ENCODE assay signal across 15 cellular contexts in the genomic region with DNA sequence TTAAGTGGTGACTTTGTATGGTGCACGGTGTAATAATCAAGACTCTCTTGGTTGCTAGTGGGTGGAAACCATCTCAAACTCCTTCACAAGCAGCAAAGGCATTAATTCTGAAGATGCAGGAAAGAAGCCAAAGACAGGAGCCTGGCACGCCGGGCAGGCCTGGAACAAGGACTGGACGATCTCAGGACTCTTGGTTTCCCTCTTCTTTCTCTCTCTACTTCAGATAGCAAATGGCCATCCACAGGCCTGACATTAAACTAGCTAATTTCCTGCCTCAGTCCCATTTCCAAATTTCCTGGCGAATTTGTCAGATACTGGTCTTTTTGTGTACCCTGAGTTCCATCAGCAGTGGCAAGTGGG. TPM values are rescaled to one million over a fixed set of nuclear protein-coding genes. Genes with fewer than 3 reads are reported as not detected.
A peak's percentile ranks its signal among the peaks of the same experiment; 100 is the strongest.
DNase-seq lines count a peak whose midpoint lies in the region; ATAC-seq and TF ChIP-seq lines count a peak whose summit lies in the region.
"Had no signal": no experiment of that assay in that cellular context is flagged by ENCODE, and none has a peak within 500 bp of the region (broad histone marks: within the 10 kb centered on the region; RNA-seq: fewer than 3 reads in every experiment).

No MANE protein-coding gene starts in this region.

- no peak overlapping the region for H3K9ac ChIP-seq in HCT116 (ENCODE audit: low read length)
- H3K9ac ChIP-seq: BLaER1 treated with 17β-estradiol and CSF1 and Interleukin-3, amounts not matched to agents 10 nM and 100 nM had no signal

- no peak for TF ChIP-seq RAD21 in HCT116 (IDR thresholded peaks at IDR 0.05; ENCODE audit: low read depth)

- H3K4me1 Mint-ChIP-seq in CD4-positive, alpha-beta memory T cell: peaks cover 0 to 12% (median 3%) of the 10 kb centered on the region in 4 donors
- H3K4me1 Mint-ChIP-seq in chondrocyte (ENCODE audit: low read depth): peaks cover 21% of the 10 kb centered on the region
- H3K4me1 Mint-ChIP-seq in naive thymus-derived CD8-positive, alpha-beta T cell: peaks cover 0 to 14% (median 7%) of the 10 kb centered on the region in 4 donors

- H3K27ac Mint-ChIP-seq in CD4-positive, alpha-beta memory T cell: peak overlapping the region in 1 of 7 donors; percentile 36
- H3K27ac Mint-ChIP-seq in chondrocyte (ENCODE audit: unreplicated experiment): peak overlapping the region; percentile 78
- H3K27ac Mint-ChIP-seq in naive thymus-derived CD8-positive, alpha-beta T cell: peak overlapping the region in 5 of 10 donors; percentile 12 to 69 (median 34)

- POLR2A ChIA-PET in CD4-positive, alpha-beta memory T cell (lab: Charles Lee; ENCODE audit: partially characterized antibody): interaction anchor here (1.0 to 2.6 kb wide), 3 partner anchors 32 to 98 kb away, joined by 5 to 10 read pairs (median 5); partner anchors contain the start of gene GPA33
- POLR2A ChIA-PET in HCT116 (lab: Charles Lee): no interaction called here
- POLR2A ChIA-PET in naive thymus-derived CD8-positive, alpha-beta T cell (lab: Charles Lee): no interaction called here

- peaks cover 7% of the 10 kb centered on the region for H3K4me1 ChIP-seq in CD4-positive, alpha-beta memory T cell (ENCODE audit: insufficient read depth, low read length)
- H3K4me1 ChIP-seq in HCT116 (ENCODE audit: control insufficient read depth in 1 of 2, insufficient read depth in 2 of 2, low read length in 2 of 2): peaks cover 3 to 19% of the 10 kb centered on the region in 2 experiments; a peak in 3 of 4 replicates
- H3K4me1 ChIP-seq: BLaER1 treated with 17β-estradiol and CSF1 and Interleukin-3, amounts not matched to agents 10 nM and 100 nM had no signal

- H3K36me3 Mint-ChIP-seq in CD4-positive, alpha-beta memory T cell: no peaks in the 10 kb centered on the region
- peaks cover 26% of the 10 kb centered on the region for H3K36me3 Mint-ChIP-seq in chondrocyte (ENCODE audit: low read depth)
- H3K36me3 Mint-ChIP-seq in naive thymus-derived CD8-positive, alpha-beta T cell: no peaks in the 10 kb centered on the region

- no peak for DNase-seq in CD4-positive, alpha-beta memory T cell
- DNase-seq in HCT116 (ENCODE audit: low read depth, low spot score) (no peak), chondrocyte (ENCODE audit: low spot score) (no peak), AML-193 (lab: John Stamatoyannopoulos, UW) (no peak)
- no peak for DNase-seq in naive thymus-derived CD8-positive, alpha-beta T cell
- DNase-seq: effector CD4-positive, alpha-beta T cell; NCI-H1694; NCI-H524 treated with DMSO at 0.1 percent for 48 hours; OCI-M1 had no signal

- H3K4me3 ChIP-seq in CD4-positive, alpha-beta memory T cell (ENCODE audit: low read length in 2 of 2): no peak overlapping the region
- no peak overlapping the region; a peak in 1 of 4 replicates for H3K4me3 ChIP-seq in HCT116 (replicated peaks in 1 of 2; ENCODE audit: low read depth in 1 of 2, low read length in 2 of 2)
- H3K4me3 ChIP-seq: BLaER1 treated with 17β-estradiol and CSF1 and Interleukin-3, amounts not matched to agents 10 nM and 100 nM had no signal

- peak overlapping the region; percentile 76 for H3K4me2 ChIP-seq in HCT116 (ENCODE audit: low read length)
- H3K4me2 ChIP-seq: BLaER1 treated with 17β-estradiol and CSF1 and Interleukin-3, amounts not matched to agents 10 nM and 100 nM had no signal

- no peaks in the 10 kb centered on the region for H3K36me3 ChIP-seq in CD4-positive, alpha-beta memory T cell (ENCODE audit: insufficient read depth, low read length)
- no peaks in the 10 kb centered on the region for H3K36me3 ChIP-seq in HCT116 (ENCODE audit: control insufficient read depth in 1 of 2, insufficient read depth in 2 of 2, low read length in 2 of 2)
- H3K36me3 ChIP-seq: BLaER1 treated with 17β-estradiol and CSF1 and Interleukin-3, amounts not matched to agents 10 nM and 100 nM had no signal

- no peaks in the 10 kb centered on the region for H3K27me3 ChIP-seq in CD4-positive, alpha-beta memory T cell (ENCODE audit: insufficient read depth, low read length)
- no peaks in the 10 kb centered on the region for H3K27me3 ChIP-seq in HCT116 (ENCODE audit: insufficient read depth, low read length)

- no peak for TF ChIP-seq POLR2A in HCT116 (IDR thresholded peaks at IDR 0.05; ENCODE audit: borderline replicate concordance, extremely low read depth, insufficient read depth, insufficient read length)

- no peak for ATAC-seq in HCT116
- ATAC-seq in naive thymus-derived CD8-positive, alpha-beta T cell: no peak
- no peak for ATAC-seq in GM18870 (IDR thresholded peaks at IDR 0.05; ENCODE audit: unreplicated experiment)
- ATAC-seq in HG02571 (IDR thresholded peaks at IDR 0.05; ENCODE audit: unreplicated experiment): no peak

- RAD21 ChIA-PET in HCT116 (lab: Charles Lee; ENCODE audit: low non-redundant PET in 1 of 2, low total read pairs in 2 of 2, uncharacterized antibody in 2 of 2, unreplicated experiment in 2 of 2): no interaction called here

- no peaks in the 10 kb centered on the region for H3K9me3 ChIP-seq in CD4-positive, alpha-beta memory T cell (ENCODE audit: control insufficient read depth in 1 of 2, low read length in 2 of 2)
- H3K9me3 ChIP-seq in HCT116 (ENCODE audit: control insufficient read depth in 1 of 2, insufficient read depth in 1 of 2, low read depth in 1 of 2, low read length in 2 of 2): no peaks in the 10 kb centered on the region
- H3K9me3 ChIP-seq: thoracic aorta had no signal

- no peak overlapping the region for H3K27ac ChIP-seq in CD4-positive, alpha-beta memory T cell (ENCODE audit: low read depth, low read length)
- H3K27ac ChIP-seq in HCT116 (ENCODE audit: low read depth, low read length): peak overlapping the region; percentile 66
- H3K27ac ChIP-seq: BLaER1 treated with 17β-estradiol and CSF1 and Interleukin-3, amounts not matched to agents 10 nM and 100 nM; SK-N-MC; thoracic aorta had no signal

- H3K4me3 Mint-ChIP-seq in CD4-positive, alpha-beta memory T cell: peak overlapping the region in 6 of 8 donors; percentile 19 to 88 (median 69)
- H3K4me3 Mint-ChIP-seq in chondrocyte (ENCODE audit: unreplicated experiment): no peak overlapping the region
- peak overlapping the region; percentile 57 to 93 (median 89) for H3K4me3 Mint-ChIP-seq in naive thymus-derived CD8-positive, alpha-beta T cell

- CTCF ChIA-PET in CD4-positive, alpha-beta memory T cell (lab: Charles Lee; ENCODE audit: partially characterized antibody): interaction anchor here (0.6 to 10.1 kb wide), 9 partner anchors 10 to 418 kb away, joined by 3 to 183 read pairs (median 4); partner anchors contain the start of gene STYXL2
- CTCF ChIA-PET in HCT116 (lab: Charles Lee): interaction anchor here (0.6 kb wide), 1 partner anchor 73 kb away, joined by 5 read pairs; no protein-coding TSS in a partner anchor

- peaks cover 0 to 2% (median 0%) of the 10 kb centered on the region in 8 donors for H3K9me3 Mint-ChIP-seq in CD4-positive, alpha-beta memory T cell
- H3K9me3 Mint-ChIP-seq in chondrocyte (ENCODE audit: low read depth): no peaks in the 10 kb centered on the region
- H3K9me3 Mint-ChIP-seq in naive thymus-derived CD8-positive, alpha-beta T cell: no peaks in the 10 kb centered on the region

- intact Hi-C loops in CD4-positive, alpha-beta memory T cell (cut with micrococcal nuclease): no loop called here
- intact Hi-C loops in HCT116 (cut with micrococcal nuclease): no loop called here

- H3K79me2 ChIP-seq in HCT116 (ENCODE audit: insufficient read depth, low read length): no peaks in the 10 kb centered on the region

- peaks cover 1 to 10% of the 10 kb centered on the region in 2 donors for H3K27me3 Mint-ChIP-seq in CD4-positive, alpha-beta memory T cell
- no peaks in the 10 kb centered on the region for H3K27me3 Mint-ChIP-seq in chondrocyte (ENCODE audit: low read depth)
- H3K27me3 Mint-ChIP-seq in naive thymus-derived CD8-positive, alpha-beta T cell: peaks cover 4 to 19% (median 13%) of the 10 kb centered on the region in 5 donors

- peak overlapping the region; percentile 90 for H2AFZ ChIP-seq in HCT116 (ENCODE audit: low read depth, low read length, poor library complexity, severe bottlenecking)

- no TSS peak for BruUV-seq in HCT116 (replicated peaks; lab: Mats Ljungman, UMichigan)

- H3K9me2 ChIP-seq in HCT116 (ENCODE audit: insufficient read depth): no peaks in the 10 kb centered on the region

- TF ChIP-seq CTCF in HCT116 (IDR thresholded peaks at IDR 0.05 in 2 of 3, conservative IDR thresholded peaks at IDR 0.05 in 1 of 3; ENCODE audit: borderline replicate concordance in 1 of 3, insufficient read depth in 1 of 3, low read depth in 2 of 3, low read length in 2 of 3): no peak
- TF ChIP-seq CTCF in chondrocyte (IDR thresholded peaks at IDR 0.05): no peak

- no peaks in the 10 kb centered on the region for H4K20me1 ChIP-seq in HCT116 (ENCODE audit: insufficient read depth)
- H4K20me1 ChIP-seq: BLaER1 treated with 17β-estradiol and CSF1 and Interleukin-3, amounts not matched to agents 10 nM and 100 nM had no signal

TF ChIP-seq in HCT116, 20 proteins besides CTCF, POLR2A, EP300 and RAD21 (continues in another document):
- TF ChIP-seq JUND (IDR thresholded peaks at IDR 0.05): no peak
- TF ChIP-seq ELF1 (IDR thresholded peaks at IDR 0.05; ENCODE audit: borderline replicate concordance, low read depth): no peak
- no peak for TF ChIP-seq EZH2phosphoT487 (IDR thresholded peaks at IDR 0.05; ENCODE audit: borderline replicate concordance)
- TF ChIP-seq SP1 (IDR thresholded peaks at IDR 0.05; ENCODE audit: low read depth): no peak
- TF ChIP-seq POLR2AphosphoS5 (IDR thresholded peaks at IDR 0.05; ENCODE audit: low read depth, low read length): no peak
- no peak for TF ChIP-seq SIN3A (IDR thresholded peaks at IDR 0.05; ENCODE audit: low read depth)
- TF ChIP-seq ZFX (IDR thresholded peaks at IDR 0.05): no peak
- TF ChIP-seq CBX3 (IDR thresholded peaks at IDR 0.05; ENCODE audit: low read depth): no peak
- TF ChIP-seq TCF7L2 (IDR thresholded peaks at IDR 0.05; ENCODE audit: borderline replicate concordance, extremely low read depth, insufficient read depth, insufficient read length): no peak

RNA-seq across cellular contexts. Expression of gene STYXL2, which starts 28.2 kb away (rescaled TPM):
- not detected for total RNA-seq in CD4-positive, alpha-beta memory T cell
- not detected for polyA plus RNA-seq in CD4-positive, alpha-beta memory T cell
- total RNA-seq in HCT116 (2021; ENCODE audit: unreplicated experiment): not detected
- 0.01 TPM in 1 of 2 replicates, not detected in the other for polyA plus RNA-seq in HCT116 (2012)
- total RNA-seq in chondrocyte: 10.5 to 13.2 TPM (median 10.5 TPM) in 3 replicates
- total RNA-seq in naive thymus-derived CD8-positive, alpha-beta T cell: not detected
- not detected for polyA plus RNA-seq in naive thymus-derived CD8-positive, alpha-beta T cell
- polyA plus RNA-seq: liver had no signal

RNA-seq across cellular contexts. Expression of gene GPA33, which starts 31.9 kb away (rescaled TPM):
- 10 to 100 TPM; 21.2 to 21.6 TPM for total RNA-seq in CD4-positive, alpha-beta memory T cell
- polyA plus RNA-seq in CD4-positive, alpha-beta memory T cell: 10 to 100 TPM; 24.2 to 33.5 TPM
- 0.22 TPM for total RNA-seq in HCT116 (2021; ENCODE audit: unreplicated experiment)
- polyA plus RNA-seq in HCT116 (2012): 0.11 and 0.25 TPM in 2 replicates
- total RNA-seq in chondrocyte: 0.99 TPM in 1 of 3 replicates, not detected in the others
- total RNA-seq in naive thymus-derived CD8-positive, alpha-beta T cell: 10 to 100 TPM; 13.4 to 14.0 TPM
- polyA plus RNA-seq in naive thymus-derived CD8-positive, alpha-beta T cell: 1 to 10 TPM; 8.0 to 10.0 (median 9.1) TPM
- total RNA-seq: thoracic aorta had no signal

Comparison
In these comparisons a context has a peak if more than half of its experiments do, and no peak if none do; other contexts are left out.
1. RNA of gene STYXL2, which starts 28.2 kb away (total RNA-seq): 10.5 to 13.2 TPM in chondrocyte; not detected in CD4-positive, alpha-beta memory T cell, not detected in HCT116 (single experiment) and not detected in naive thymus-derived CD8-positive, alpha-beta T cell; every median in the first group is over 10 times any median in the second.